Comparison of ENCODE assay signal across 1 cellular context in genomic region chr4:102614801-102615200, GRCh38.
TF ChIP-seq lines count a peak whose summit lies in the region.

No MANE protein-coding gene starts in this region.

TF ChIP-seq in GM12878, 131 proteins besides CTCF, POLR2A, EP300 and RAD21 (continued from another document):
- TF ChIP-seq PRDM15 (CRISPR knock-in tag; IDR thresholded peaks at IDR 0.05) (no peak), PAX5 (IDR thresholded peaks at IDR 0.05; ENCODE audit: borderline replicate concordance, low read depth, low read length) (no peak), BHLHE40 (IDR thresholded peaks at IDR 0.05; ENCODE audit: borderline replicate concordance in 1 of 2, low read depth in 2 of 2, low read length in 1 of 2) (no peak), YBX1 (IDR thresholded peaks at IDR 0.05) (no peak), CEBPZ (IDR thresholded peaks at IDR 0.05; ENCODE audit: low read depth, low read length) (no peak), GATAD2B (conservative IDR thresholded peaks at IDR 0.05; ENCODE audit: low read depth) (no peak), POLR2AphosphoS2 (IDR thresholded peaks at IDR 0.05; ENCODE audit: low read depth, low read length) (no peak), BMI1 (IDR thresholded peaks at IDR 0.05; ENCODE audit: borderline replicate concordance) (no peak), SMAD1 (IDR thresholded peaks at IDR 0.05; ENCODE audit: low read depth, partially characterized antibody) (no peak), KAT2A (conservative IDR thresholded peaks at IDR 0.05; ENCODE audit: control insufficient read depth, low read depth, low read length) (no peak), ATF2 (IDR thresholded peaks at IDR 0.05; ENCODE audit: low read length) (no peak), SIN3A (IDR thresholded peaks at IDR 0.05; ENCODE audit: low read depth, low read length) (no peak)
